Comparison of ENCODE assay signal across 1 cellular context in the genomic region with DNA sequence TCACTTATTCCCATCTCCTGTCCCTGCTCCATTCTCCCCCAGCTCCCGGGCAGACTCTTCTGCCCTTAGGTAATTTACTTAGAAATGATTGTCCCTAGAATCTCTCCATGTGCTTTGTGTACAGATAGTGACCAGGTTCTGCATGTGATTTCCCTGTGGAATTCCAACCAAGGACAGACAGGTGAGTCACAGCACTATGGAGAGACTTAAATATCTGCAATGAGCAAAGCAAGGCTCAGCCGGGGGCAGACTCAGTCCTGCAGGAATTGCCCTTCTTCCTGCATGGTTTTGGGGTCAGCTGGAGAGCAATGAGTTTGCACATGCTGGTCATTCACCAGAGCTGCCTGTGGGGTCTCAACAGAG.
TF ChIP-seq lines count a peak whose summit lies in the region.

No MANE protein-coding gene starts in this region.

TF ChIP-seq in WTC11, 78 proteins besides CTCF, POLR2A, EP300 and RAD21 (continued from another document):
- TF ChIP-seq, protein P1, sequence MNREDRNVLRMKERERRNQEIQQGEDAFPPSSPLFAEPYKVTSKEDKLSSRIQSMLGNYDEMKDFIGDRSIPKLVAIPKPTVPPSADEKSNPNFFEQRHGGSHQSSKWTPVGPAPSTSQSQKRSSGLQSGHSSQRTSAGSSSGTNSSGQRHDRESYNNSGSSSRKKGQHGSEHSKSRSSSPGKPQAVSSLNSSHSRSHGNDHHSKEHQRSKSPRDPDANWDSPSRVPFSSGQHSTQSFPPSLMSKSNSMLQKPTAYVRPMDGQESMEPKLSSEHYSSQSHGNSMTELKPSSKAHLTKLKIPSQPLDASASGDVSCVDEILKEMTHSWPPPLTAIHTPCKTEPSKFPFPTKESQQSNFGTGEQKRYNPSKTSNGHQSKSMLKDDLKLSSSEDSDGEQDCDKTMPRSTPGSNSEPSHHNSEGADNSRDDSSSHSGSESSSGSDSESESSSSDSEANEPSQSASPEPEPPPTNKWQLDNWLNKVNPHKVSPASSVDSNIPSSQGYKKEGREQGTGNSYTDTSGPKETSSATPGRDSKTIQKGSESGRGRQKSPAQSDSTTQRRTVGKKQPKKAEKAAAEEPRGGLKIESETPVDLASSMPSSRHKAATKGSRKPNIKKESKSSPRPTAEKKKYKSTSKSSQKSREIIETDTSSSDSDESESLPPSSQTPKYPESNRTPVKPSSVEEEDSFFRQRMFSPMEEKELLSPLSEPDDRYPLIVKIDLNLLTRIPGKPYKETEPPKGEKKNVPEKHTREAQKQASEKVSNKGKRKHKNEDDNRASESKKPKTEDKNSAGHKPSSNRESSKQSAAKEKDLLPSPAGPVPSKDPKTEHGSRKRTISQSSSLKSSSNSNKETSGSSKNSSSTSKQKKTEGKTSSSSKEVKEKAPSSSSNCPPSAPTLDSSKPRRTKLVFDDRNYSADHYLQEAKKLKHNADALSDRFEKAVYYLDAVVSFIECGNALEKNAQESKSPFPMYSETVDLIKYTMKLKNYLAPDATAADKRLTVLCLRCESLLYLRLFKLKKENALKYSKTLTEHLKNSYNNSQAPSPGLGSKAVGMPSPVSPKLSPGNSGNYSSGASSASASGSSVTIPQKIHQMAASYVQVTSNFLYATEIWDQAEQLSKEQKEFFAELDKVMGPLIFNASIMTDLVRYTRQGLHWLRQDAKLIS (CRISPR knock-in tag; IDR thresholded peaks at IDR 0.05; ENCODE audit: borderline replicate concordance), result no peak
- no peak for TF ChIP-seq HMGA2 (CRISPR knock-in tag; IDR thresholded peaks at IDR 0.05)
- TF ChIP-seq, protein P2, sequence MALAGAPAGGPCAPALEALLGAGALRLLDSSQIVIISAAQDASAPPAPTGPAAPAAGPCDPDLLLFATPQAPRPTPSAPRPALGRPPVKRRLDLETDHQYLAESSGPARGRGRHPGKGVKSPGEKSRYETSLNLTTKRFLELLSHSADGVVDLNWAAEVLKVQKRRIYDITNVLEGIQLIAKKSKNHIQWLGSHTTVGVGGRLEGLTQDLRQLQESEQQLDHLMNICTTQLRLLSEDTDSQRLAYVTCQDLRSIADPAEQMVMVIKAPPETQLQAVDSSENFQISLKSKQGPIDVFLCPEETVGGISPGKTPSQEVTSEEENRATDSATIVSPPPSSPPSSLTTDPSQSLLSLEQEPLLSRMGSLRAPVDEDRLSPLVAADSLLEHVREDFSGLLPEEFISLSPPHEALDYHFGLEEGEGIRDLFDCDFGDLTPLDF (CRISPR knock-in tag; IDR thresholded peaks at IDR 0.05), result no peak
- no peak for TF ChIP-seq ZNF423 (CRISPR knock-in tag; IDR thresholded peaks at IDR 0.05)
- TF ChIP-seq SMAD3 (CRISPR knock-in tag; IDR thresholded peaks at IDR 0.05; ENCODE audit: borderline replicate concordance), result no peak
- TF ChIP-seq SOX15 (CRISPR knock-in tag; IDR thresholded peaks at IDR 0.05), result no peak
- TF ChIP-seq FOXK1 (CRISPR knock-in tag; IDR thresholded peaks at IDR 0.05), result no peak
